Comparison of ENCODE assay signal across 28 cellular contexts in genomic region chr3:123590685-123591450, GRCh38.
"Had no signal": no experiment of that assay in that cellular context is flagged by ENCODE, and none has a peak within 500 bp of the region (broad histone marks: within the 10 kb centered on the region; RNA-seq: fewer than 3 reads in every experiment).

No MANE protein-coding gene starts in this region.

- H2AFZ ChIP-seq: hepatocyte had no signal

- H3K36me3 ChIP-seq: gastrocnemius medialis, vagina had no signal

- DNase-seq: activated CD4-positive, alpha-beta T cell treated with anti-CD3 and anti-CD28 coated beads for 36 hours; activated CD4-positive, CD25-positive, alpha-beta regulatory T cell; activated CD8-positive, alpha-beta memory T cell treated with anti-CD3 and anti-CD28 coated beads, Interleukin-2, amount 10 ng/mL, durations not matched to agents 7 days and 5 days; activated CD8-positive, alpha-beta T cell treated with anti-CD3 and anti-CD28 coated beads, Interleukin-2, amount 10 ng/mL, durations not matched to agents 7 days and 5 days; activated effector memory CD4-positive, alpha-beta T cell treated with Interleukin-2 at 50 U/mL for 16 hours; activated naive CD4-positive, alpha-beta T cell treated with Interleukin-2 at 50 U/mL for 16 hours; anterior cingulate cortex; gastrocnemius medialis; glutamatergic neuron; islet precursor cell; mammary epithelial cell; stimulated activated CD4-positive, alpha-beta T cell treated with anti-CD3 and anti-CD28 coated beads, Interleukin-12 subunit alpha, Interleukin-12 subunit beta, amount 100 ng/mL, for 4 hours; stimulated activated CD4-positive, alpha-beta T cell treated with anti-CD3 and anti-CD28 coated beads, Interleukin-4, amount 100 ng/mL, for 1 hour; upper lobe of left lung had no signal

- H3K27ac Mint-ChIP-seq: activated CD4-positive, alpha-beta T cell treated with anti-CD3 and anti-CD28 coated beads for 36 hours; activated CD8-positive, alpha-beta memory T cell treated with anti-CD3 and anti-CD28 coated beads, Interleukin-2, amount 10 ng/mL, durations not matched to agents 7 days and 5 days; activated CD8-positive, alpha-beta T cell treated with anti-CD3 and anti-CD28 coated beads, Interleukin-2, amount 10 ng/mL, durations not matched to agents 7 days and 5 days; activated naive CD8-positive, alpha-beta T cell; dendritic cell treated with granulocyte-macrophage colony-stimulating factor and Interleukin-4, amounts not matched to agents 40 ng/mL and 50 ng/mL, for 4 days; nephron; stimulated activated effector memory CD8-positive, alpha-beta T cell treated with anti-CD3 and anti-CD28 coated beads, Interleukin-12 subunit alpha, Interleukin-12 subunit beta, amount 100 ng/mL, for 72 hours; stimulated activated naive CD8-positive, alpha-beta T cell treated with anti-CD3 and anti-CD28 coated beads, Interleukin-15, Interleukin-2, amounts not matched to agents 100 ng/mL and 50 ng/mL, for 24 hours; T-helper 2 cell treated with Interferon-gamma antibody and Interleukin-4, amounts not matched to agents 5 μg/mL and 100 μg/mL, for 36 hours had no signal

- FAIRE-seq: bronchial epithelial cell had no signal

- H3K27ac ChIP-seq: epithelial cell of prostate, gastrocnemius medialis, hepatocyte, skin epidermis, thoracic aorta, upper lobe of left lung, vagina had no signal

- ATAC-seq: activated CD4-positive, alpha-beta T cell treated with anti-CD3 and anti-CD28 coated beads for 36 hours; activated CD8-positive, alpha-beta memory T cell treated with anti-CD3 and anti-CD28 coated beads, Interleukin-2, amount 10 ng/mL, durations not matched to agents 7 days and 5 days; activated CD8-positive, alpha-beta T cell treated with anti-CD3 and anti-CD28 coated beads, Interleukin-2, amount 10 ng/mL, durations not matched to agents 7 days and 5 days; gastrocnemius medialis; sciatic nerve; stimulated activated effector memory CD8-positive, alpha-beta T cell treated with anti-CD3 and anti-CD28 coated beads, Interleukin-12 subunit alpha, Interleukin-12 subunit beta, amount 100 ng/mL, for 72 hours had no signal

- H3K27me3 ChIP-seq: gastrocnemius medialis, hepatocyte, upper lobe of left lung, vagina had no signal

- H3K4me2 ChIP-seq: hepatocyte had no signal

- H3K4me3 ChIP-seq: gastrocnemius medialis, hepatocyte, skin epidermis, thoracic aorta, upper lobe of left lung, vagina had no signal

- H3K27me3 Mint-ChIP-seq: activated CD4-positive, alpha-beta T cell treated with anti-CD3 and anti-CD28 coated beads for 36 hours; activated CD8-positive, alpha-beta memory T cell treated with anti-CD3 and anti-CD28 coated beads, Interleukin-2, amount 10 ng/mL, durations not matched to agents 7 days and 5 days; activated naive CD8-positive, alpha-beta T cell; central memory CD8-positive, alpha-beta T cell; dendritic cell treated with granulocyte-macrophage colony-stimulating factor and Interleukin-4, amounts not matched to agents 40 ng/mL and 50 ng/mL, for 4 days; stimulated activated naive CD8-positive, alpha-beta T cell treated with anti-CD3 and anti-CD28 coated beads, Interleukin-15, Interleukin-2, amounts not matched to agents 100 ng/mL and 50 ng/mL, for 24 hours had no signal

- H3K36me3 Mint-ChIP-seq: stimulated activated effector memory CD8-positive, alpha-beta T cell treated with anti-CD3 and anti-CD28 coated beads, Interleukin-12 subunit alpha, Interleukin-12 subunit beta, amount 100 ng/mL, for 72 hours had no signal

- H3K4me3 Mint-ChIP-seq: activated CD4-positive, alpha-beta T cell treated with anti-CD3 and anti-CD28 coated beads for 36 hours; activated CD8-positive, alpha-beta memory T cell treated with anti-CD3 and anti-CD28 coated beads, Interleukin-2, amount 10 ng/mL, durations not matched to agents 7 days and 5 days; activated CD8-positive, alpha-beta T cell treated with anti-CD3 and anti-CD28 coated beads, Interleukin-2, amount 10 ng/mL, durations not matched to agents 7 days and 5 days; activated naive CD8-positive, alpha-beta T cell; central memory CD8-positive, alpha-beta T cell; dendritic cell treated with granulocyte-macrophage colony-stimulating factor and Interleukin-4, amounts not matched to agents 40 ng/mL and 50 ng/mL, for 4 days; nephron; stimulated activated effector memory CD8-positive, alpha-beta T cell treated with anti-CD3 and anti-CD28 coated beads, Interleukin-12 subunit alpha, Interleukin-12 subunit beta, amount 100 ng/mL, for 72 hours; stimulated activated naive CD8-positive, alpha-beta T cell treated with anti-CD3 and anti-CD28 coated beads, Interleukin-15, Interleukin-2, amounts not matched to agents 100 ng/mL and 50 ng/mL, for 24 hours; T-helper 2 cell treated with Interferon-gamma antibody and Interleukin-4, amounts not matched to agents 5 μg/mL and 100 μg/mL, for 36 hours had no signal

- H3K9me3 ChIP-seq: gastrocnemius medialis, vagina had no signal
